Comparison of ENCODE assay signal across 8 cellular contexts in the genomic region with DNA sequence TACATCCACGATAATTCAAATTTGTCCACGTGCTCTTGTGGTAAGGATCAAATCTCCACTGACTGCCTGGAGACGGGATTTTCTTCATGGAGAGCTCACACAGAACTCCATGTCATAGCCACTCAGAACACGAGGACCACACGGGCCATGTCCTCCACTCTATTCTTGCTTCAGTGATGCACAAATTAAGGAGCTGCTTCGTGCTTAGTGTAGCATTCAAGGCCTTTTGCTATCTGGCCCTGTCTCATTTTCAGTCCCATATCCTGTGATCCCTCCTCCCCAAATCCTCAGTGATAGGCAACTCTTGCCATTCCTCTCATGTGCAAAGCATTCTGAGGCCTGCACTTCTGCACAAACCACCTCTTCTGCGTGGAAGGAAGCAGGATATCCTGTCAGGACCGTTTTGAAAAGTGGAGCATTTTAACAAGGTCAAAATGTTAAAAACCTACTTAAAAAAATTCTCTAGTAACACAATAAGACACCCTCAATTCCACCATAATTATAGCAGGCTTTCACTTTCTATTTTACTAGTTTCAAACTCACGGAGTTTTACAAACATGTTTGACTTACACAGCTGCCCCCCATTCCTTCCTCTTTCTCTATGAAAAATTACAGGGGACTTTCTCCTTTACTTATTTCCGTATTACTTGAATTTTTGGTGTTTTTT. TPM values are rescaled to one million over a fixed set of nuclear protein-coding genes. Genes with fewer than 3 reads are reported as not detected.
DNase-seq lines count a peak whose midpoint lies in the region; ATAC-seq, FAIRE-seq and TF ChIP-seq lines count a peak whose summit lies in the region.

No MANE protein-coding gene starts in this region.

- WGBS in GM12878 (ENCODE audit: insufficient coverage, insufficient replicate concordance, low lambda C conversion rate, missing lambda C conversion rate): under 1% methylated on average over 10 of the region's 10 CpGs
- 8 to 23% (median 13%) methylated on average over 10 of the region's 10 CpGs for WGBS in spleen, 5 donors

- DNase-seq in CD4-positive, CD25-positive, alpha-beta regulatory T cell: peak; percentile 9 to 89 (median 75)
- DNase-seq in GM12878 (ENCODE audit: low read depth, low spot score) (peak; percentile 65), spleen (no peak), SW 1271 (lab: John Stamatoyannopoulos, UW) (no peak), epidermal melanocyte (ENCODE audit: insufficient read length, low spot score) (no peak), AG08395 (ENCODE audit: low spot score) (no peak)

- H3K4me2 ChIP-seq in GM12878 (ENCODE audit: control insufficient read depth, insufficient read depth): peak overlapping the region; percentile 83

- SMC1A ChIA-PET in GM12878 (lab: Charles Lee; ENCODE audit: uncharacterized antibody, unreplicated experiment): interaction anchor here (0.7 to 9.4 kb wide), 13 partner anchors 10 to 226 kb away, joined by 3 to 115 read pairs (median 8); partner anchors contain the start of gene ST3GAL5

- H3K9me3 Mint-ChIP-seq in CD4-positive, CD25-positive, alpha-beta regulatory T cell: peaks cover 0 to 7% (median 0%) of the 10 kb centered on the region in 7 donors

- no TSS peak for BruUV-seq in GM12878 (replicated peaks; lab: Mats Ljungman, UMichigan)

- no peaks in the 10 kb centered on the region for H3K27me3 ChIP-seq in CD4-positive, CD25-positive, alpha-beta regulatory T cell (ENCODE audit: control insufficient read depth, insufficient read depth, low read length)
- H3K27me3 ChIP-seq in GM12878 (replicated peaks in 1 of 2; ENCODE audit: control insufficient read depth in 2 of 2, insufficient read depth in 2 of 2, low read length in 1 of 2): no peaks in the 10 kb centered on the region
- H3K27me3 ChIP-seq in spleen (replicated peaks in 1 of 7): no peaks in the 10 kb centered on the region

- H3K9me3 ChIP-seq in CD4-positive, CD25-positive, alpha-beta regulatory T cell (ENCODE audit: control insufficient read depth in 2 of 2, low read length in 2 of 2): no peaks in the 10 kb centered on the region
- peaks cover 8% of the 10 kb centered on the region for H3K9me3 ChIP-seq in GM12878 (replicated peaks; ENCODE audit: control insufficient read depth, insufficient read depth, low read length)
- H3K9me3 ChIP-seq in spleen: peaks cover 0 to 13% (median 0%) of the 10 kb centered on the region in 8 donors

- ATAC-seq in CD4-positive, CD25-positive, alpha-beta regulatory T cell (ENCODE audit: low read depth in 2 of 2): peak; percentile 45 to 64
- peak; percentile 42 for ATAC-seq in GM19452 (IDR thresholded peaks at IDR 0.05; ENCODE audit: unreplicated experiment)
- ATAC-seq in HG03520 (IDR thresholded peaks at IDR 0.05; ENCODE audit: unreplicated experiment): peak; percentile 37
- ATAC-seq in GM12878: peak; percentile 77

- POLR2A ChIA-PET in GM12878 (lab: Charles Lee): interaction anchor here (0.7 to 1.8 kb wide), 7 partner anchors 10 to 227 kb away, joined by 3 to 13 read pairs (median 4); partner anchors contain the start of gene ST3GAL5

- intact Hi-C loops in GM12878 (cut with micrococcal nuclease; ENCODE audit: unreplicated experiment) (loop anchor here (1.0 to 2.0 kb wide), 4 partner anchors 23 to 183 kb away; partner anchors contain the start of gene ST3GAL5), spleen (cut with DNase I; ENCODE audit: low total_unique reads) (no loop called here)

- in situ Hi-C loops in GM12878 (cut with MboI): no loop called here

- H3K36me3 Mint-ChIP-seq in CD4-positive, CD25-positive, alpha-beta regulatory T cell: peaks cover 44% of the 10 kb centered on the region

- TF ChIP-seq EP300 in GM12878 (IDR thresholded peaks at IDR 0.05; ENCODE audit: borderline replicate concordance in 1 of 2, control insufficient read depth in 1 of 2, low read depth in 2 of 2, low read length in 2 of 2): peak; percentile 55 to 67; a peak in 2 of 4 replicates

- peak overlapping the region; percentile 86 to 93 (median 88) for H3K4me3 Mint-ChIP-seq in CD4-positive, CD25-positive, alpha-beta regulatory T cell

- no peaks in the 10 kb centered on the region for H4K20me1 ChIP-seq in GM12878 (ENCODE audit: control insufficient read depth, insufficient read depth)

- peak overlapping the region; percentile 89 for H3K4me3 ChIP-seq in CD4-positive, CD25-positive, alpha-beta regulatory T cell (ENCODE audit: low read depth, low read length)
- peak overlapping the region; percentile 10; the same call in 1 of the 2 replicates for H3K4me3 ChIP-seq in GM12878
- peak overlapping the region in 4 of 8 donors; percentile 3 to 48 (median 13) for H3K4me3 ChIP-seq in spleen

- TF ChIP-seq RAD21 in GM12878 (IDR thresholded peaks at IDR 0.05; ENCODE audit: insufficient read depth, low read depth, low read length): no peak

- H3K36me3 ChIP-seq in CD4-positive, CD25-positive, alpha-beta regulatory T cell (ENCODE audit: control insufficient read depth, insufficient read depth, low read length): no peaks in the 10 kb centered on the region
- peaks cover 0 to 6% of the 10 kb centered on the region in 2 experiments; a peak in 2 of 4 replicates for H3K36me3 ChIP-seq in GM12878 (ENCODE audit: control insufficient read depth in 2 of 2, insufficient read depth in 2 of 2, low read length in 1 of 2)
- peaks cover 0 to 84% (median 18%) of the 10 kb centered on the region in 6 donors for H3K36me3 ChIP-seq in spleen

- no peaks in the 10 kb centered on the region for H3K27me3 Mint-ChIP-seq in CD4-positive, CD25-positive, alpha-beta regulatory T cell

- peak overlapping the region; percentile 98 to 100 (median 99) for H3K27ac Mint-ChIP-seq in CD4-positive, CD25-positive, alpha-beta regulatory T cell

- H3K79me2 ChIP-seq in GM12878 (ENCODE audit: control insufficient read depth, insufficient read depth, low read length): no peaks in the 10 kb centered on the region

- H3K27ac ChIP-seq in CD4-positive, CD25-positive, alpha-beta regulatory T cell (ENCODE audit: insufficient read depth, low read length, poor library complexity, severe bottlenecking): peak overlapping the region; percentile 94
- peak overlapping the region; percentile 84 for H3K27ac ChIP-seq in GM12878 (ENCODE audit: control insufficient read depth, insufficient read depth)
- peak overlapping the region; percentile 89 to 96 (median 94) for H3K27ac ChIP-seq in spleen

- H3K9ac ChIP-seq in GM12878 (ENCODE audit: control insufficient read depth, insufficient read depth, low read length): peak overlapping the region; percentile 54

- TF ChIP-seq CTCF in GM12878 (IDR thresholded peaks at IDR 0.05 in 2 of 3, conservative IDR thresholded peaks at IDR 0.05 in 1 of 3; ENCODE audit: control insufficient read depth in 2 of 3, extremely low read depth in 1 of 3, insufficient read depth in 1 of 3, low read depth in 3 of 3, low read length in 3 of 3) (no peak), spleen (IDR thresholded peaks at IDR 0.05 in 8 of 11, conservative IDR thresholded peaks at IDR 0.05 in 3 of 11) (no peak)

- RAD21 ChIA-PET in GM12878 (lab: Charles Lee; ENCODE audit: unreplicated experiment): interaction anchor here (0.6 to 10.3 kb wide), 15 partner anchors 8 to 225 kb away, joined by 3 to 99 read pairs (median 5); partner anchors contain the start of gene ST3GAL5

- peaks cover 19 to 70% (median 55%) of the 10 kb centered on the region in 4 donors for H3K4me1 Mint-ChIP-seq in CD4-positive, CD25-positive, alpha-beta regulatory T cell

- H3K4me1 ChIP-seq in CD4-positive, CD25-positive, alpha-beta regulatory T cell (ENCODE audit: control insufficient read depth, insufficient read depth, low read length, poor library complexity, severe bottlenecking): peaks cover 44% of the 10 kb centered on the region
- H3K4me1 ChIP-seq in GM12878 (ENCODE audit: control insufficient read depth, insufficient read depth, low read length): peaks cover 49% of the 10 kb centered on the region
- H3K4me1 ChIP-seq in spleen: peaks cover 32 to 76% (median 50%) of the 10 kb centered on the region in 6 donors

- peak; percentile 31 for FAIRE-seq in GM12878 (lab: Jason Lieb, UNC)

- peak overlapping the region; percentile 26 for H2AFZ ChIP-seq in GM12878 (ENCODE audit: control insufficient read depth, low read depth, low read length)

- TF ChIP-seq POLR2A in GM12878 (IDR thresholded peaks at IDR 0.05; ENCODE audit: low read depth, low read length) (no peak), spleen (IDR thresholded peaks at IDR 0.05) (no peak)

- CTCF ChIA-PET in GM12878 (lab: Yijun Ruan, JAX): interaction anchor here (1.0 to 5.3 kb wide), 11 partner anchors 8 to 226 kb away, joined by 3 to 58 read pairs (median 10); partner anchors contain the start of gene ST3GAL5

TF ChIP-seq in GM12878, 131 proteins besides CTCF, POLR2A, EP300 and RAD21 (continues in another document):
- TF ChIP-seq SREBF2 (IDR thresholded peaks at IDR 0.05; ENCODE audit: low read length): no peak

RNA-seq across cellular contexts. Expression of gene ST3GAL5, which starts 35.2 kb away (rescaled TPM):
- 25.8 TPM for total RNA-seq in CD4-positive, CD25-positive, alpha-beta regulatory T cell
- polyA plus RNA-seq in CD4-positive, CD25-positive, alpha-beta regulatory T cell: 10 to 100 TPM; 11.3 to 15.1 (median 13.5) TPM
- total RNA-seq in GM12878 (2013; cell fraction: nucleolus; rRNA removed): 208 and 222 TPM in 2 replicates
- 11.0 and 12.0 TPM in 2 replicates for total RNA-seq in GM12878 (2014; rRNA removed)
- total RNA-seq in GM12878 (2014; rRNA removed; fragmentation: Illumina TruSeq; extraction: Trizol): 10.7 and 12.0 TPM in 2 replicates
- total RNA-seq in GM12878 (2021): 9.7 and 11.4 TPM in 2 replicates
- polyA plus RNA-seq in GM12878 (2011; ENCODE audit: low read depth): 3.8 TPM
- polyA plus RNA-seq in GM12878 (2011; rRNA removed): 60.9 and 76.3 TPM in 2 replicates
- 31.9 and 36.9 TPM in 2 replicates for polyA plus RNA-seq in GM12878 (2011; cell fraction: cytosol; rRNA removed)
- 55.5 and 60.3 TPM in 2 replicates for polyA plus RNA-seq in GM12878 (2011; cell fraction: nucleus; rRNA removed)
- 4.4 and 5.5 TPM in 2 replicates for polyA plus RNA-seq in GM12878 (2012)
- polyA plus RNA-seq in GM12878 (2014; fragmentation: Illumina TruSeq; extraction: Trizol): 11.3 and 13.5 TPM in 2 replicates
- 1 to 10 TPM; 5.6 to 7.5 TPM for polyA plus RNA-seq in GM12878 (2014; fragmentation: Nextera tagmentation; extraction: Ambion mirVana)
- 8.4 and 9.6 TPM in 2 replicates for polyA plus RNA-seq in GM12878 (2014; rRNA removed)
- 1 to 10 TPM; 5.2 to 6.3 TPM for polyA plus RNA-seq in GM12878 (2016; fragmentation: Nextera tagmentation; extraction: Ambion mirVana)
- polyA minus RNA-seq in GM12878 (2011; rRNA and poly(A)+ RNA removed): 62.2 and 83.2 TPM in 2 replicates
- polyA minus RNA-seq in GM12878 (2011; cell fraction: cytosol; rRNA and poly(A)+ RNA removed): 13.5 and 18.3 TPM in 2 replicates
- polyA minus RNA-seq in GM12878 (2011; cell fraction: nucleus; rRNA and poly(A)+ RNA removed): 42.6 and 63.8 TPM in 2 replicates
- 100 to 1,000 TPM in 2 of 7 donors, 10 to 100 TPM in 5; 55.8 to 124 (median 74.9) TPM for total RNA-seq in spleen
- 10 to 100 TPM; 18.7 to 41.1 (median 33.8) TPM for polyA plus RNA-seq in spleen

Comparison
In these comparisons a context has a peak if more than half of its experiments do, and no peak if none do; other contexts are left out.
1. DNase-seq: peak in CD4-positive, CD25-positive, alpha-beta regulatory T cell (3 of 3) and GM12878 (single experiment); none in spleen (single experiment), SW 1271 (0 of 2), epidermal melanocyte (single experiment) and AG08395 (single experiment).
2. Peak in every context shown above with its lines, with median percentiles within 50 percentile points of each other: ATAC-seq and H3K27ac ChIP-seq.